In the genomic region with DNA sequence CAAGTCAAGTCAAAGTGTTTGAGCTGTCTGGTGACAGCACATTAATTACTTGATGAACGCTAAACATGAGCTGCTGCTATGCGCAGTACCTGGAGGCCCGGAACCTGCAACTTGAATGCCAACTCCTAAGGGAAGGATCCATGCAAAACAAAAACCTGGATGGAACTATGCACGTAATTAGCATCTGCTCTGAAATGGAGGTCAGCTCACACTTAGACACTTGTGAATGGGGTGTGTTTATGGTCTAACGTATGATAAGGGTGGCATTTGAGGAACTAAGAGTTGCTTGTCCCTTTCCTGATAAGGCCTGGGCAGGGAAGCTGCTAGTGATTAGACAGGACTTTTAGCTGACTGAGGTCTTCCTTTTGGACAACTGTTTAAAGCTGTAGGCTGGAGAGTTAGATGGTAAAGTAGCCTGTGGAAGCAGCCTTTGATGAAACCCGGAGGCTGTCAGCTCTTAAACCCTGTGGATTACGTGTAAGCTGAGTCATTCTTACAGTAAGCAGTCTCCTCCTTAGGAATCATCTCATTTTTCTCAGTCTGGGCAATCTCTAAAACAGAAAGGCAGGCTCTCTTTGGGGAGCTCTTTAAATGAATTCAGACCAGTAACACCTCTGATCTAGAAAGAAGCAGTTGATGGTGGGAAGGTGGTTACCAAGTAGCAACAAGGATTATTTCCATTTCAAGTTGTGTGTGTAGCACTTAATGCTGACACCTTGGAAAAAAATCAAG, we compare ENCODE assay signal across 8 cellular contexts. TPM values are rescaled to one million over a fixed set of nuclear protein-coding genes. Genes with fewer than 3 reads are reported as not detected.
DNase-seq lines count a peak whose midpoint lies in the region; ATAC-seq and TF ChIP-seq lines count a peak whose summit lies in the region.

No MANE protein-coding gene starts in this region.

- TF ChIP-seq EP300 in SK-N-SH (IDR thresholded peaks at IDR 0.05; ENCODE audit: borderline replicate concordance in 1 of 2, low read depth in 1 of 2, low read length in 1 of 2) (peak in 1 of 2 experiments; percentile 20; a peak in 1 of 4 replicates), ovary (IDR thresholded peaks at IDR 0.05) (no peak)

- H3K4me1 Mint-ChIP-seq in activated naive CD8-positive, alpha-beta T cell treated with anti-CD3 and anti-CD28 coated beads for 36 hours = peaks cover 36% of the 10 kb centered on the region

- H3K36me3 Mint-ChIP-seq in activated naive CD8-positive, alpha-beta T cell treated with anti-CD3 and anti-CD28 coated beads for 36 hours = peaks cover 4% of the 10 kb centered on the region

- no peak for TF ChIP-seq POLR2A in ovary (IDR thresholded peaks at IDR 0.05)

- no peak overlapping the region for H3K4me3 Mint-ChIP-seq in activated naive CD8-positive, alpha-beta T cell treated with anti-CD3 and anti-CD28 coated beads for 36 hours

- DNase-seq in SK-N-SH (no peak), fibroblast of villous mesenchyme (ENCODE audit: low read depth) (peak; percentile 97), ovary (no peak)
- no peak for DNase-seq in activated naive CD8-positive, alpha-beta T cell treated with anti-CD3 and anti-CD28 coated beads for 36 hours
- no peak for DNase-seq in activated T-cell treated with anti-CD3 and anti-CD28 coated beads, Interleukin-2, amount 50 U/mL, for 1 hour

- H3K27me3 Mint-ChIP-seq in activated naive CD8-positive, alpha-beta T cell treated with anti-CD3 and anti-CD28 coated beads for 36 hours = peaks cover 53% of the 10 kb centered on the region

- no peaks in the 10 kb centered on the region for H3F3A ChIP-seq in SK-N-SH (replicated peaks; ENCODE audit: insufficient read depth)

- H3K9me3 Mint-ChIP-seq in activated naive CD8-positive, alpha-beta T cell treated with anti-CD3 and anti-CD28 coated beads for 36 hours = no peaks in the 10 kb centered on the region

- CTCF ChIA-PET in HEK293 (lab: Yijun Ruan, JAX) (interaction anchor here (0.5 to 1.4 kb wide), 8 partner anchors 10 to 147 kb away, joined by 3 to 7 read pairs (median 4); no protein-coding TSS in a partner anchor), SK-N-SH (lab: Yijun Ruan, JAX) (interaction anchor here (0.5 to 1.3 kb wide), 4 partner anchors 15 to 146 kb away, joined by 3 to 5 read pairs (median 3); no protein-coding TSS in a partner anchor)

- no peaks in the 10 kb centered on the region for H3K36me3 ChIP-seq in HEK293 (ENCODE audit: control insufficient read depth in 2 of 2, insufficient read depth in 1 of 2, low read length in 2 of 2)
- H3K36me3 ChIP-seq in SK-N-SH (replicated peaks in 1 of 2; ENCODE audit: control insufficient read depth in 1 of 2, insufficient read depth in 2 of 2, low read length in 1 of 2) = no peaks in the 10 kb centered on the region
- H3K36me3 ChIP-seq in skeletal muscle tissue (ENCODE audit: control insufficient read depth in 3 of 3, insufficient read depth in 3 of 3, low read length in 3 of 3) = no peaks in the 10 kb centered on the region
- no peaks in the 10 kb centered on the region for H3K36me3 ChIP-seq in ovary

- no peaks in the 10 kb centered on the region for H4K20me1 ChIP-seq in SK-N-SH (ENCODE audit: insufficient read depth)

- H3K9me3 ChIP-seq in HEK293 (ENCODE audit: control insufficient read depth, insufficient read depth, low read depth, low read length) = no peaks in the 10 kb centered on the region
- H3K9me3 ChIP-seq in SK-N-SH = no peaks in the 10 kb centered on the region
- no peaks in the 10 kb centered on the region for H3K9me3 ChIP-seq in skeletal muscle tissue (ENCODE audit: control insufficient read depth in 3 of 3, low read length in 3 of 3)
- no peaks in the 10 kb centered on the region for H3K9me3 ChIP-seq in ovary

- no peak for TF ChIP-seq RAD21 in SK-N-SH (IDR thresholded peaks at IDR 0.05; ENCODE audit: low read length)

- peak overlapping the region; percentile 46 for H3K4me2 ChIP-seq in SK-N-SH

- 56% methylated on average over 7 of the region's 7 CpGs for WGBS in SK-N-SH (ENCODE audit: low lambda C conversion rate)
- 70 to 82% (median 73%) methylated on average over 7 of the region's 7 CpGs for WGBS in ovary, 3 donors

- H3K4me1 ChIP-seq in HEK293 (ENCODE audit: control insufficient read depth, insufficient read depth, low read length) (peaks cover 3% of the 10 kb centered on the region; the same call in 1 of the 2 replicates), SK-N-SH (ENCODE audit: control insufficient read depth in 1 of 2, insufficient read depth in 2 of 2, low read depth in 1 of 2, low read length in 1 of 2) (peaks cover 0 to 10% of the 10 kb centered on the region in 2 experiments; a peak in 2 of 4 replicates), skeletal muscle tissue (ENCODE audit: control insufficient read depth in 3 of 3, insufficient read depth in 3 of 3, low read length in 3 of 3) (peaks cover 38 to 67% (median 51%) of the 10 kb centered on the region in 3 donors), ovary (ENCODE audit: insufficient read depth) (peaks cover 3% of the 10 kb centered on the region)

- H3K4me3 ChIP-seq in HEK293 (ENCODE audit: low read depth, low read length) (no peak overlapping the region), SK-N-SH (ENCODE audit: low read depth in 2 of 2, low read length in 1 of 2) (no peak overlapping the region), fibroblast of villous mesenchyme (ENCODE audit: low read depth, low read length) (no peak overlapping the region), skeletal muscle tissue (ENCODE audit: low read length in 3 of 3) (no peak overlapping the region), ovary (no peak overlapping the region)

- H3K27me3 ChIP-seq in SK-N-SH (ENCODE audit: insufficient read depth) (no peaks in the 10 kb centered on the region), skeletal muscle tissue (ENCODE audit: control insufficient read depth in 3 of 3, insufficient read depth in 3 of 3, low read length in 3 of 3) (no peaks in the 10 kb centered on the region), ovary (no peaks in the 10 kb centered on the region)

- POLR2A ChIA-PET in HEK293 (lab: Yijun Ruan, JAX) (interaction anchor here (1.0 to 1.2 kb wide), 2 partner anchors 13 to 62 kb away, joined by 3 read pairs; no protein-coding TSS in a partner anchor), SK-N-SH (lab: Yijun Ruan, JAX) (no interaction called here)

- TF ChIP-seq CTCF in HEK293 (tag by site-specific recombination; IDR thresholded peaks at IDR 0.05) (no peak), SK-N-SH (IDR thresholded peaks at IDR 0.05) (no peak), fibroblast of villous mesenchyme (IDR thresholded peaks at IDR 0.05; ENCODE audit: insufficient read depth, low read depth, low read length) (no peak), ovary (IDR thresholded peaks at IDR 0.05) (no peak)

- no peak overlapping the region for H3K27ac Mint-ChIP-seq in activated naive CD8-positive, alpha-beta T cell treated with anti-CD3 and anti-CD28 coated beads for 36 hours

- peak overlapping the region; percentile 75; the same call in 1 of the 2 replicates for H2AFZ ChIP-seq in SK-N-SH (ENCODE audit: low read depth)

- intact Hi-C loops in ovary (cut with DNase I) = no loop called here

- no peaks in the 10 kb centered on the region for H3K9me2 ChIP-seq in SK-N-SH

- no peaks in the 10 kb centered on the region for H3K79me2 ChIP-seq in SK-N-SH (ENCODE audit: insufficient read depth)

- H3K9ac ChIP-seq in SK-N-SH = 0 out of 2 replicates have a peak overlapping the region, but pooled peaks have one; percentile 11
- H3K9ac ChIP-seq in skeletal muscle tissue (ENCODE audit: low read depth in 1 of 3, low read length in 3 of 3) = peak overlapping the region in 1 of 3 donors; percentile 18

- no peak for ATAC-seq in HG02981 (IDR thresholded peaks at IDR 0.05; ENCODE audit: unreplicated experiment)

- H3K27ac ChIP-seq in HEK293 (ENCODE audit: extremely low read depth, low read depth, low read length) (no peak overlapping the region), SK-N-SH (ENCODE audit: low read depth in 2 of 2, low read length in 1 of 2) (peak overlapping the region; percentile 9 to 45; a peak in 2 of 4 replicates), skeletal muscle tissue (ENCODE audit: low read depth, low read length) (peak overlapping the region; percentile 55), ovary (no peak overlapping the region)

TF ChIP-seq in HEK293, 187 proteins besides CTCF, POLR2A, EP300 and RAD21 (continues in another document):
- TF ChIP-seq ZNF394 (tag by site-specific recombination; IDR thresholded peaks at IDR 0.05; ENCODE audit: borderline replicate concordance) (0 out of 2 replicates have a peak, but pooled peaks have one; percentile 24), TRIM28 (IDR thresholded peaks at IDR 0.05; ENCODE audit: borderline replicate concordance, low read length) (0 out of 2 replicates have a peak, but pooled peaks have one; percentile 53), ZNF510 (tag by site-specific recombination; IDR thresholded peaks at IDR 0.05; ENCODE audit: insufficient replicate concordance) (no peak)

TF ChIP-seq in SK-N-SH, 30 proteins besides CTCF, POLR2A, EP300 and RAD21 (continues in another document):
- peak; percentile 86; the same call in 1 of the 2 replicates for TF ChIP-seq FOSL2 (IDR thresholded peaks at IDR 0.05; ENCODE audit: borderline replicate concordance, low read depth)
- TF ChIP-seq SIN3A (IDR thresholded peaks at IDR 0.05; ENCODE audit: borderline replicate concordance, low read depth, low read length) = no peak
- TF ChIP-seq MAX (IDR thresholded peaks at IDR 0.05; ENCODE audit: low read depth) = 0 out of 2 replicates have a peak, but pooled peaks have one; percentile 20
- peak; percentile 78 for TF ChIP-seq TCF12 (IDR thresholded peaks at IDR 0.05)
- no peak for TF ChIP-seq YY1 (IDR thresholded peaks at IDR 0.05; ENCODE audit: low read depth)
- TF ChIP-seq PBX3 (IDR thresholded peaks at IDR 0.05) = peak; percentile 67
- TF ChIP-seq JUND (IDR thresholded peaks at IDR 0.05) = peak; percentile 76

RNA-seq across cellular contexts. Expression of gene TENT5C, which starts 6.8 kb away (rescaled TPM):
- polyA plus RNA-seq in SK-N-SH (2012; rRNA removed) = 0.90 and 1.2 TPM in 2 replicates
- 0.77 and 0.95 TPM in 2 replicates for polyA plus RNA-seq in SK-N-SH (2012; cell fraction: cytosol; rRNA removed)
- 0.53 and 1.2 TPM in 2 replicates for polyA plus RNA-seq in SK-N-SH (2012; cell fraction: nucleus; rRNA removed)
- total RNA-seq in fibroblast of villous mesenchyme = 4.3 and 6.1 TPM in 2 replicates
- 48.0 TPM for total RNA-seq in skeletal muscle tissue
- 10 to 100 TPM in 5 of 7 donors, 1 to 10 TPM in 2; 6.2 to 24.7 (median 11.4) TPM for total RNA-seq in ovary
- polyA plus RNA-seq in ovary = 10 to 100 TPM in 1 of 2 donors, 1 to 10 TPM in 1; 2.6 to 11.6 TPM
- 1 to 10 TPM; 4.2 TPM for total RNA-seq in activated naive CD8-positive, alpha-beta T cell treated with anti-CD3 and anti-CD28 coated beads for 36 hours

Comparison
In these comparisons a context has a peak if more than half of its experiments do, and no peak if none do; other contexts are left out.
1. H3K27ac ChIP-seq: peak in SK-N-SH (2 of 2) and skeletal muscle tissue (single experiment); none in HEK293 (single experiment) and ovary (0 of 2).
2. Of the 4 proteins assayed by ChIP-seq in both HEK293 and SK-N-SH: peak only in HEK293: none; only in SK-N-SH: PBX3; in both: none; in neither: 3.